13 cellular contexts compared by ENCODE assay signal in the genomic region with DNA sequence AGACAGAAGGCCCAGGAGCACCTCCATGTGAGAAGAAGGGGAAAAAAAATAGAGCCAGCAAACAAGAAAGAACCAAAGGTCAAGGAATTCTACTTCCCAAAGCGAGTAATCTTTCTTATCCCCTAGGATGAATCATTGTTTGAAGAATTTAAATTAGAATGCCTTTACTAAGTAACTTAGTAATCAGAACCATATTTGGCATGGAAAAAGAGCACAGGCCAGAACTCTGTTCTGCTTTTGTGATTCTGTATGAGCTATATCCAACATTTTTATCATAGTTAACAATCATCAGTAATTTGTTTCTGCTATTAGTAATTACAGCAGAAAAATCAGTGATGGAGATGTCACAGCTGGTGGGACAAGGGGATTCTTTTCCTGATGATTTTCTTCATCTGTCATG.
DNase-seq lines count a peak whose midpoint lies in the region; ATAC-seq and TF ChIP-seq lines count a peak whose summit lies in the region.
"Had no signal": no experiment of that assay in that cellular context is flagged by ENCODE, and none has a peak within 500 bp of the region (broad histone marks: within the 10 kb centered on the region; RNA-seq: fewer than 3 reads in every experiment).

No MANE protein-coding gene starts in this region.

- peak; percentile 8 for DNase-seq in HS-27A (ENCODE audit: low read depth)
- no peak for DNase-seq in body of pancreas
- peak; percentile 74 for DNase-seq in iris pigment epithelial cell (ENCODE audit: low read depth)
- no peak for DNase-seq in tibial artery
- DNase-seq in lower lobe of right lung, result no peak
- no peak for DNase-seq in SIG-M5 (lab: John Stamatoyannopoulos, UW)
- DNase-seq in cerebellar cortex (ENCODE audit: low spot score), result no peak
- DNase-seq: activated CD8-positive, alpha-beta T cell treated with anti-CD3 and anti-CD28 coated beads for 36 hours; activated naive CD4-positive, alpha-beta T cell treated with anti-CD3 and anti-CD28 coated beads, Interleukin-2, amount 10 ng/mL, durations not matched to agents 7 days and 5 days; effector memory CD4-positive, alpha-beta T cell; naive thymus-derived CD8-positive, alpha-beta T cell; NCI-H1930 had no signal

- no peak for TF ChIP-seq POLR2A in body of pancreas (IDR thresholded peaks at IDR 0.05)

- 4 to 12% methylated on average over 1 of the region's 1 CpG for WGBS in body of pancreas, 2 donors

- H3K9me3 ChIP-seq in body of pancreas (no peaks in the 10 kb centered on the region), tibial artery (no peaks in the 10 kb centered on the region), lower lobe of right lung (no peaks in the 10 kb centered on the region)

- H3K4me3 ChIP-seq in body of pancreas, result no peak overlapping the region
- H3K4me3 ChIP-seq in tibial artery, result no peak overlapping the region
- no peak overlapping the region for H3K4me3 ChIP-seq in lower lobe of right lung

- intact Hi-C loops in body of pancreas (cut with DNase I), result no loop called here
- intact Hi-C loops in tibial artery (cut with DNase I; ENCODE audit: low total_unique reads), result no loop called here
- intact Hi-C loops in lower lobe of right lung (cut with DNase I), result no loop called here

- peaks cover 8% of the 10 kb centered on the region for H3K4me1 ChIP-seq in body of pancreas
- peaks cover 0 to 29% (median 2%) of the 10 kb centered on the region in 4 donors for H3K4me1 ChIP-seq in tibial artery
- no peaks in the 10 kb centered on the region for H3K4me1 ChIP-seq in lower lobe of right lung

- H3K36me3 ChIP-seq in body of pancreas (replicated peaks in 1 of 2; ENCODE audit: insufficient read depth in 1 of 2, low read depth in 2 of 2) (no peaks in the 10 kb centered on the region), tibial artery (no peaks in the 10 kb centered on the region), lower lobe of right lung (no peaks in the 10 kb centered on the region)

- ATAC-seq in body of pancreas (peak; percentile 40), lower lobe of right lung (no peak)
- ATAC-seq: activated CD8-positive, alpha-beta T cell treated with anti-CD3 and anti-CD28 coated beads for 36 hours; naive thymus-derived CD8-positive, alpha-beta T cell; stimulated activated effector memory CD8-positive, alpha-beta T cell treated with anti-CD3 and anti-CD28 coated beads, Interleukin-12 subunit alpha, Interleukin-12 subunit beta, amount 100 ng/mL, for 72 hours had no signal

- no peak for TF ChIP-seq CTCF in body of pancreas (IDR thresholded peaks at IDR 0.05)
- no peak for TF ChIP-seq CTCF in tibial artery (IDR thresholded peaks at IDR 0.05)
- TF ChIP-seq CTCF in lower lobe of right lung (IDR thresholded peaks at IDR 0.05), result no peak

- H3K27me3 ChIP-seq in body of pancreas (no peaks in the 10 kb centered on the region), tibial artery (no peaks in the 10 kb centered on the region), lower lobe of right lung (ENCODE audit: low read depth) (no peaks in the 10 kb centered on the region)

- H3K27ac ChIP-seq in body of pancreas (no peak overlapping the region), tibial artery (peak overlapping the region; percentile 20 to 47), lower lobe of right lung (no peak overlapping the region)

Comparison
In these comparisons a context has a peak if more than half of its experiments do, and no peak if none do; other contexts are left out.
1. DNase-seq: peak in HS-27A (single experiment) and iris pigment epithelial cell (single experiment); none in body of pancreas (0 of 4), tibial artery (0 of 2), lower lobe of right lung (single experiment), SIG-M5 (single experiment) and cerebellar cortex (single experiment).
2. H3K27ac ChIP-seq: peak in tibial artery (2 of 2); none in body of pancreas (0 of 4) and lower lobe of right lung (single experiment).